Comparison of ENCODE assay signal across 1 cellular context in genomic region chr6:70843328-70843918, GRCh38.
TF ChIP-seq lines count a peak whose summit lies in the region.

No MANE protein-coding gene starts in this region.

TF ChIP-seq in WTC11, 78 proteins besides CTCF, POLR2A, EP300 and RAD21 (continued from another document):
- TF ChIP-seq ARID4B (CRISPR knock-in tag; IDR thresholded peaks at IDR 0.05; ENCODE audit: borderline replicate concordance) (no peak), MYBL2 (CRISPR knock-in tag; IDR thresholded peaks at IDR 0.05) (no peak), ZNF317 (CRISPR knock-in tag; IDR thresholded peaks at IDR 0.05; ENCODE audit: borderline replicate concordance, low read depth) (no peak), IRF2 (CRISPR knock-in tag; IDR thresholded peaks at IDR 0.05; ENCODE audit: borderline replicate concordance, low read depth) (no peak), ESRRA (CRISPR knock-in tag; IDR thresholded peaks at IDR 0.05; ENCODE audit: borderline replicate concordance) (no peak), ZSCAN18 (CRISPR knock-in tag; IDR thresholded peaks at IDR 0.05) (no peak)
